20 cellular contexts compared by ENCODE assay signal in the genomic region with DNA sequence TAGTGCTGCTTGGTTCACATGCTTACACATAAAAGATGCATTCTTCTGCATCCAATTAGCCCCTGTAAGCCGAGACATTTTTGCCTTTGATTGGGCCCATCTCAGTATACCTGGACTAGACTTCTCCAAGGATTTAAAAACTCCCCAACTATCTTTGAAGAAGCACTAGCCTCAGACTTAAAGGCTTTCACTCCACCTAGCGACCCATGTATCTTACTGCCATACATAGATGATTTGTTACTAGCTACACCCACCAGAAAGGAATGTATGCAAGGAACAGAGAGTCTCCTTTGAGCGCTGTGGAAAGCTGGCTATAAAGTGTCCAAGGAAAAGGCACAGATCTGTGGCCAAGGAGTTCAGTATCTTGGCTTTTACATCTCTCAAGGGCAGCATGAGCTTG.
A peak's percentile ranks its signal among the peaks of the same experiment; 100 is the strongest.
DNase-seq lines count a peak whose midpoint lies in the region; ATAC-seq, FAIRE-seq and TF ChIP-seq lines count a peak whose summit lies in the region.
"Had no signal": no experiment of that assay in that cellular context is flagged by ENCODE, and none has a peak within 500 bp of the region (broad histone marks: within the 10 kb centered on the region; RNA-seq: fewer than 3 reads in every experiment).

No MANE protein-coding gene starts in this region.

- H3K9me3 ChIP-seq in H9 (ENCODE audit: control insufficient read depth, low read depth, low read length) = peaks cover 5% of the 10 kb centered on the region
- H3K9me3 ChIP-seq in Panc1 (ENCODE audit: control insufficient read depth, insufficient read depth, low read depth, low read length) = no peaks in the 10 kb centered on the region
- no peaks in the 10 kb centered on the region for H3K9me3 ChIP-seq in H1 (ENCODE audit: insufficient read depth in 2 of 2, low read depth in 1 of 2, low read length in 1 of 2)
- H3K9me3 ChIP-seq: heart left ventricle, SJSA1 had no signal

- no peak overlapping the region for H3K18ac ChIP-seq in H9 (ENCODE audit: insufficient read length, low read depth, low read length)
- H3K18ac ChIP-seq in H1 (ENCODE audit: extremely low read depth, low read length) = no peak overlapping the region

- no peak overlapping the region for H3K14ac ChIP-seq in H9 (ENCODE audit: insufficient read depth, low read length)
- H3K14ac ChIP-seq in H1 (ENCODE audit: insufficient read length) = no peak overlapping the region

- no peak overlapping the region for H3K4ac ChIP-seq in H9 (ENCODE audit: low read depth, low read length)
- no peak overlapping the region for H3K4ac ChIP-seq in H1 (replicated peaks; ENCODE audit: insufficient read length, low read depth, low read length)

- H3K4me1 ChIP-seq in H9 (ENCODE audit: insufficient read depth, low read length) (no peaks in the 10 kb centered on the region; the same call in 1 of the 2 replicates), Panc1 (ENCODE audit: control insufficient read depth, insufficient read depth, low read length) (no peaks in the 10 kb centered on the region), H1 (replicated peaks in 1 of 4; ENCODE audit: control insufficient read depth in 3 of 4, insufficient read depth in 4 of 4, low read length in 3 of 4) (peaks cover 0 to 2% (median under 1%) of the 10 kb centered on the region in 4 experiments; a peak in 2 of 7 replicates)
- H3K4me1 ChIP-seq: heart left ventricle, SJSA1 had no signal

- peak; percentile 39; the same call in 2 of the 3 replicates for TF ChIP-seq CTCF in H9 (conservative IDR thresholded peaks at IDR 0.05)
- peak; percentile 53 for TF ChIP-seq CTCF in Panc1 (IDR thresholded peaks at IDR 0.05)
- peak in 2 of 3 experiments; percentile 27 to 54; a peak in 2 of 4 replicates for TF ChIP-seq CTCF in H1 (IDR thresholded peaks at IDR 0.05; ENCODE audit: control extremely low read depth in 1 of 3, insufficient read depth in 1 of 3, low read depth in 1 of 3, low read length in 3 of 3)

- no peak for TF ChIP-seq EP300 in H1 (IDR thresholded peaks at IDR 0.05; ENCODE audit: borderline replicate concordance in 1 of 2, low read depth in 2 of 2, low read length in 2 of 2)

- no peaks in the 10 kb centered on the region for H3K27me3 ChIP-seq in H9 (ENCODE audit: insufficient read depth, low read length)
- no peaks in the 10 kb centered on the region for H3K27me3 ChIP-seq in Panc1 (ENCODE audit: control insufficient read depth, insufficient read depth, low read length)
- H3K27me3 ChIP-seq in H1 (replicated peaks in 1 of 4; ENCODE audit: control insufficient read depth in 3 of 4, extremely low read depth in 1 of 4, insufficient read depth in 3 of 4, low read length in 3 of 4) = no peaks in the 10 kb centered on the region
- H3K27me3 ChIP-seq: heart left ventricle, SJSA1 had no signal

- no peaks in the 10 kb centered on the region for H3K36me3 ChIP-seq in Panc1 (ENCODE audit: control insufficient read depth, insufficient read depth, low read length)
- no peaks in the 10 kb centered on the region for H3K36me3 ChIP-seq in H1 (ENCODE audit: control insufficient read depth in 2 of 4, insufficient read depth in 4 of 4, low read length in 3 of 4)
- H3K36me3 ChIP-seq: heart left ventricle, SJSA1 had no signal

- H3K4me2 ChIP-seq in H9 (ENCODE audit: insufficient read depth, insufficient read length, low read length) (no peak overlapping the region), H1 (ENCODE audit: insufficient read depth in 1 of 2, low read depth in 2 of 2, low read length in 2 of 2) (no peak overlapping the region)

- no peak overlapping the region for H2BK120ac ChIP-seq in H9 (ENCODE audit: low read depth, low read length, poor library complexity, severe bottlenecking)
- H2BK120ac ChIP-seq in H1 (replicated peaks; ENCODE audit: low read depth, low read length) = no peak overlapping the region

- H3K23me2 ChIP-seq in H9 (ENCODE audit: insufficient read length, low read depth, low read length, poor library complexity, severe bottlenecking) = no peaks in the 10 kb centered on the region
- no peaks in the 10 kb centered on the region for H3K23me2 ChIP-seq in H1 (ENCODE audit: low read depth, low read length)

- H3K56ac ChIP-seq in H9 (ENCODE audit: insufficient read length, low read depth, low read length) (no peak overlapping the region), H1 (replicated peaks; ENCODE audit: insufficient read length, low read depth, low read length) (no peak overlapping the region)

- TF ChIP-seq POLR2A in H1 (IDR thresholded peaks at IDR 0.05; ENCODE audit: control extremely low read depth in 1 of 2, low read depth in 2 of 2, low read length in 2 of 2) = no peak

- WGBS in H9 (ENCODE audit: extremely low coverage, insufficient read length, low lambda C conversion rate) = no CpG with 5 or more reads among the region's 3 CpGs
- 52% methylated on average over 3 of the region's 3 CpGs; no CpG with 5 or more reads in 1 of the 2 experiments for WGBS in H1 (ENCODE audit: extremely low coverage in 1 of 2, insufficient coverage in 1 of 2, insufficient read length in 1 of 2, insufficient replicate concordance in 2 of 2, low coverage in 1 of 2, low lambda C conversion rate in 2 of 2, missing lambda C conversion rate in 1 of 2), 2 experiments

- in situ Hi-C loops in Panc1 (cut with HindIII; ENCODE audit: low pct_unique_long_range_greater_than_20kb, low sequenced_read_pairs) = no loop called here

- H2BK12ac ChIP-seq in H9 (ENCODE audit: insufficient read length, low read depth, low read length) (no peak overlapping the region), H1 (ENCODE audit: low read depth, low read length) (no peak overlapping the region)

- no TSS peak for BruUV-seq in Panc1 (replicated peaks; lab: Mats Ljungman, UMichigan)

- DNase-seq in Daoy (ENCODE audit: low read depth) (peak; percentile 4), H9 (no peak), Panc1 (ENCODE audit: low read depth, low spot score) (no peak), H1 (ENCODE audit: low read depth in 1 of 2, low spot score in 2 of 2) (no peak), activated gamma-delta T cell (lab: John Stamatoyannopoulos, UW) (no peak)
- no peak for DNase-seq in activated T-cell treated with anti-CD3 and anti-CD28 coated beads, Interleukin-2, amount 50 U/mL, for 1 hour
- DNase-seq: activated T-cell treated with anti-CD3 and anti-CD28 coated beads, Interleukin-2, amount 50 U/mL, for 72 hours; CD8-positive, alpha-beta memory T cell; heart left ventricle; NCI-H446; occipital lobe; stimulated activated CD4-positive, alpha-beta T cell treated with anti-CD3 and anti-CD28 coated beads, Interleukin-15, amount 100 ng/mL, for 24 hours; T-helper 9 cell had no signal

- H3K9me3 Mint-ChIP-seq in H9 = peaks cover 86 to 88% of the 10 kb centered on the region in 2 experiments
- H3K9me3 Mint-ChIP-seq: stimulated activated memory B cell treated with anti-CD40 and anti-IgM and Interleukin-4, amounts not matched to agents 10 μg/mL and 1 μg/mL and 100 μg/mL, for 72 hours had no signal

- no peak overlapping the region for H2BK15ac ChIP-seq in H9 (ENCODE audit: low read depth, low read length)
- H2BK15ac ChIP-seq in H1 (ENCODE audit: low read length) = no peak overlapping the region

- no peak overlapping the region for H3K4me3 Mint-ChIP-seq in H9
- H3K4me3 Mint-ChIP-seq: activated naive CD8-positive, alpha-beta T cell; activated T-cell treated with anti-CD3 and anti-CD28 coated beads, Interleukin-2, amount 50 U/mL, for 72 hours; CD8-positive, alpha-beta memory T cell; stimulated activated memory B cell treated with anti-CD40 and anti-IgM and Interleukin-4, amounts not matched to agents 10 μg/mL and 1 μg/mL and 100 μg/mL, for 72 hours had no signal

- no peak overlapping the region for H3K9ac ChIP-seq in H9 (ENCODE audit: extremely low read depth, insufficient read length, low read length)
- H3K9ac ChIP-seq in H1 (replicated peaks in 1 of 4; ENCODE audit: extremely low read depth in 1 of 4, low read depth in 3 of 4, low read length in 3 of 4) = no peak overlapping the region

- peaks cover 6 to 7% of the 10 kb centered on the region in 2 experiments; a peak in 2 of 4 replicates for H3K4me1 Mint-ChIP-seq in H9

- H3K27ac Mint-ChIP-seq in H9 = no peak overlapping the region
- H3K27ac Mint-ChIP-seq: activated naive CD8-positive, alpha-beta T cell; activated T-cell treated with anti-CD3 and anti-CD28 coated beads, Interleukin-2, amount 50 U/mL, for 72 hours; stimulated activated memory B cell treated with anti-CD40 and anti-IgM and Interleukin-4, amounts not matched to agents 10 μg/mL and 1 μg/mL and 100 μg/mL, for 72 hours had no signal

- H2AFZ ChIP-seq in H9 (ENCODE audit: low read length) (no peak overlapping the region), H1 (ENCODE audit: low read length) (no peak overlapping the region)

- H3K36me3 Mint-ChIP-seq in H9 (ENCODE audit: insufficient read depth in 1 of 3, low read depth in 3 of 3) = peaks cover 8 to 25% (median 14%) of the 10 kb centered on the region in 3 experiments; a peak in 6 of 7 replicates
- H3K36me3 Mint-ChIP-seq: CD8-positive, alpha-beta memory T cell had no signal

- no peaks in the 10 kb centered on the region for H3K79me2 ChIP-seq in H9 (ENCODE audit: insufficient read depth, low read length)
- no peaks in the 10 kb centered on the region for H3K79me2 ChIP-seq in H1 (ENCODE audit: control insufficient read depth in 1 of 2, insufficient read depth in 2 of 2, low read length in 2 of 2)

- peaks cover 4% of the 10 kb centered on the region for H3K27me3 Mint-ChIP-seq in H9 (ENCODE audit: low read depth)
- H3K27me3 Mint-ChIP-seq: activated naive CD8-positive, alpha-beta T cell; CD8-positive, alpha-beta memory T cell; stimulated activated memory B cell treated with anti-CD40 and anti-IgM and Interleukin-4, amounts not matched to agents 10 μg/mL and 1 μg/mL and 100 μg/mL, for 72 hours had no signal

- no peak overlapping the region for H2BK5ac ChIP-seq in H9 (ENCODE audit: insufficient read length, low read length)
- no peak overlapping the region for H2BK5ac ChIP-seq in H1 (ENCODE audit: low read depth, low read length)

- H2BK20ac ChIP-seq in H9 (ENCODE audit: low read depth, low read length, poor library complexity, severe bottlenecking) = no peak overlapping the region
- H2BK20ac ChIP-seq in H1 (ENCODE audit: low read length) = no peak overlapping the region

- H3K4me3 ChIP-seq in Panc1 (ENCODE audit: low read depth in 2 of 2, low read length in 2 of 2) (no peak overlapping the region), H1 (ENCODE audit: extremely low read depth in 1 of 4, insufficient read depth in 2 of 4, low read depth in 3 of 4, low read length in 4 of 4) (no peak overlapping the region)
- H3K4me3 ChIP-seq: heart left ventricle, SJSA1 had no signal

- no peak overlapping the region for H3K27ac ChIP-seq in H9 (ENCODE audit: insufficient read length, low read depth, low read length)
- no peak overlapping the region for H3K27ac ChIP-seq in Panc1 (ENCODE audit: low read length)
- no peak overlapping the region for H3K27ac ChIP-seq in H1 (ENCODE audit: low read depth, low read length)
- H3K27ac ChIP-seq: heart left ventricle, SJSA1 had no signal

- H4K8ac ChIP-seq in H9 (replicated peaks; ENCODE audit: insufficient read length, low read depth, low read length) (no peak overlapping the region), H1 (ENCODE audit: extremely low read depth, insufficient read depth, low read length) (no peak overlapping the region)

- CTCF ChIA-PET in Panc1 (lab: Charles Lee) = no interaction called here
- CTCF ChIA-PET in H1 (lab: Charles Lee; ENCODE audit: partially characterized antibody) = interaction anchor here (0.7 to 2.1 kb wide), 18 partner anchors 10 to 1386 kb away, joined by 3 to 17 read pairs (median 4); no protein-coding TSS in a partner anchor

- H3K79me1 ChIP-seq in H9 (ENCODE audit: insufficient read depth, low read depth, low read length, poor library complexity, severe bottlenecking) = no peaks in the 10 kb centered on the region
- no peaks in the 10 kb centered on the region for H3K79me1 ChIP-seq in H1 (ENCODE audit: low read depth, low read length)

- no peak overlapping the region for H4K91ac ChIP-seq in H9 (ENCODE audit: insufficient read length, low read depth, low read length)
- no peak overlapping the region for H4K91ac ChIP-seq in H1 (replicated peaks; ENCODE audit: insufficient read length, low read length)

- H3K23ac ChIP-seq in H9 (ENCODE audit: insufficient read length, low read depth, low read length) (no peak overlapping the region), H1 (ENCODE audit: insufficient read length) (no peak overlapping the region)

- H4K20me1 ChIP-seq in H9 (ENCODE audit: control insufficient read depth, insufficient read depth, insufficient read length) = no peaks in the 10 kb centered on the region
- no peaks in the 10 kb centered on the region for H4K20me1 ChIP-seq in H1 (replicated peaks in 1 of 2; ENCODE audit: control insufficient read depth in 1 of 2, insufficient read depth in 2 of 2, low read length in 2 of 2)

- no peak overlapping the region for H3T11ph ChIP-seq in H9 (ENCODE audit: low read length)

- FAIRE-seq in H1 (lab: Jason Lieb, UNC) = no peak
- FAIRE-seq: colon, GM18507 had no signal

- POLR2A ChIA-PET in Panc1 (lab: Charles Lee) = no interaction called here
- POLR2A ChIA-PET in H1 (lab: Charles Lee; ENCODE audit: partially characterized antibody) = interaction anchor here (1.5 kb wide), 1 partner anchor 20 kb away, joined by 4 read pairs; no protein-coding TSS in a partner anchor

- ATAC-seq in Panc1 (peak; percentile 88), HG02981 (IDR thresholded peaks at IDR 0.05; ENCODE audit: unreplicated experiment) (no peak)
- ATAC-seq: activated CD4-positive, CD25-positive, alpha-beta regulatory T cell treated with anti-CD3 and anti-CD28 coated beads, Interleukin-2, amount 50 U/mL, for 24 hours; activated T-cell treated with anti-CD3 and anti-CD28 coated beads, Interleukin-2, amount 50 U/mL, for 72 hours; heart left ventricle; stimulated activated memory B cell treated with anti-CD40 and anti-IgM and Interleukin-4, amounts not matched to agents 10 μg/mL and 1 μg/mL and 100 μg/mL, for 72 hours had no signal

- intact Hi-C loops in Panc1 (cut with micrococcal nuclease; ENCODE audit: unreplicated experiment) = no loop called here

- TF ChIP-seq RAD21 in H1 (IDR thresholded peaks at IDR 0.05 in 1 of 2, conservative IDR thresholded peaks at IDR 0.05 in 1 of 2; ENCODE audit: low read depth in 2 of 2, low read length in 2 of 2) = peak; percentile 66 to 72

- no peak overlapping the region for H2AK5ac ChIP-seq in H9 (ENCODE audit: insufficient read length, low read length)
- H2AK5ac ChIP-seq in H1 (ENCODE audit: low read depth, low read length) = no peak overlapping the region

- H4K5ac ChIP-seq in H9 (ENCODE audit: insufficient read length, low read depth, low read length) (no peak overlapping the region), H1 (ENCODE audit: insufficient read length, low read depth, low read length) (no peak overlapping the region)
